14 cellular contexts compared by ENCODE assay signal in genomic region chr12:99387661-99388060, GRCh38.
DNase-seq lines count a peak whose midpoint lies in the region; ATAC-seq and TF ChIP-seq lines count a peak whose summit lies in the region.
"Had no signal": no experiment of that assay in that cellular context is flagged by ENCODE, and none has a peak within 500 bp of the region (broad histone marks: within the 10 kb centered on the region; RNA-seq: fewer than 3 reads in every experiment).

No MANE protein-coding gene starts in this region.

- H3K9ac ChIP-seq in BLaER1, result no peak overlapping the region

- H4K20me1 ChIP-seq in BLaER1 (no peaks in the 10 kb centered on the region), OCI-LY7 (ENCODE audit: insufficient read depth, low read length) (no peaks in the 10 kb centered on the region)

- TF ChIP-seq EP300 in sigmoid colon (IDR thresholded peaks at IDR 0.05), result no peak

- CTCF ChIA-PET in OCI-LY7 (lab: Charles Lee; ENCODE audit: unreplicated experiment), result interaction anchor here (0.8 to 1.1 kb wide), 2 partner anchors 218 to 271 kb away, joined by 3 to 4 read pairs; no protein-coding TSS in a partner anchor

- H3K9me3 ChIP-seq in BLaER1, result no peaks in the 10 kb centered on the region
- peaks cover 26% of the 10 kb centered on the region; the same call in 1 of the 2 replicates for H3K9me3 ChIP-seq in OCI-LY7 (ENCODE audit: low read length)
- H3K9me3 ChIP-seq in thoracic aorta, result no peaks in the 10 kb centered on the region
- no peaks in the 10 kb centered on the region for H3K9me3 ChIP-seq in sigmoid colon
- H3K9me3 ChIP-seq in WERI-Rb-1 (ENCODE audit: severe bottlenecking), result no peaks in the 10 kb centered on the region
- H3K9me3 ChIP-seq: BE2C had no signal

- TF ChIP-seq CTCF in OCI-LY7 (conservative IDR thresholded peaks at IDR 0.05; ENCODE audit: low read length), result no peak
- no peak for TF ChIP-seq CTCF in thoracic aorta (IDR thresholded peaks at IDR 0.05)
- TF ChIP-seq CTCF in sigmoid colon (IDR thresholded peaks at IDR 0.05), result no peak
- no peak for TF ChIP-seq CTCF in WERI-Rb-1 (IDR thresholded peaks at IDR 0.05; ENCODE audit: low read depth, low read length)

- intact Hi-C loops in OCI-LY7 (cut with micrococcal nuclease; ENCODE audit: unreplicated experiment) (no loop called here), sigmoid colon (cut with DNase I) (no loop called here)

- ATAC-seq in thoracic aorta (ENCODE audit: insufficient number of reproducible peaks, low FRiP score, low read depth) (peak; percentile 50), GM21786 (IDR thresholded peaks at IDR 0.05; ENCODE audit: unreplicated experiment) (no peak)
- ATAC-seq: CD8-positive, alpha-beta T cell had no signal

- no peak for TF ChIP-seq POLR2A in sigmoid colon (IDR thresholded peaks at IDR 0.05)

- H3K4me3 ChIP-seq in BLaER1 (no peak overlapping the region), OCI-LY7 (ENCODE audit: low read depth, low read length, poor library complexity, severe bottlenecking) (no peak overlapping the region), thoracic aorta (peak overlapping the region; percentile 37), sigmoid colon (no peak overlapping the region), WERI-Rb-1 (ENCODE audit: low read depth, low read length) (no peak overlapping the region)
- H3K4me3 ChIP-seq: GM23338 had no signal

- H3K36me3 ChIP-seq in BLaER1, result peaks cover 47% of the 10 kb centered on the region
- peaks cover 43% of the 10 kb centered on the region for H3K36me3 ChIP-seq in OCI-LY7 (ENCODE audit: insufficient read depth, low read length)
- no peaks in the 10 kb centered on the region for H3K36me3 ChIP-seq in thoracic aorta
- no peaks in the 10 kb centered on the region for H3K36me3 ChIP-seq in sigmoid colon
- no peaks in the 10 kb centered on the region for H3K36me3 ChIP-seq in WERI-Rb-1
- H3K36me3 ChIP-seq: BE2C had no signal

- peaks cover 56% of the 10 kb centered on the region for H3K4me1 ChIP-seq in BLaER1
- H3K4me1 ChIP-seq in OCI-LY7 (ENCODE audit: insufficient read depth, low read length, poor library complexity, severe bottlenecking), result peaks cover 78% of the 10 kb centered on the region
- H3K4me1 ChIP-seq in thoracic aorta (ENCODE audit: control insufficient read depth in 1 of 2, low read depth in 2 of 2), result peaks cover 5 to 17% of the 10 kb centered on the region in 2 donors
- H3K4me1 ChIP-seq in sigmoid colon, result no peaks in the 10 kb centered on the region
- H3K4me1 ChIP-seq: BE2C had no signal

- H3K27me3 ChIP-seq in BLaER1 (no peaks in the 10 kb centered on the region), thoracic aorta (replicated peaks; ENCODE audit: insufficient read depth) (no peaks in the 10 kb centered on the region), sigmoid colon (no peaks in the 10 kb centered on the region), WERI-Rb-1 (ENCODE audit: insufficient read depth, low read depth, severe bottlenecking) (no peaks in the 10 kb centered on the region)
- H3K27me3 ChIP-seq: BE2C had no signal

- no peaks in the 10 kb centered on the region for H3K79me2 ChIP-seq in OCI-LY7 (ENCODE audit: insufficient read depth, low read depth, low read length)

- H2AFZ ChIP-seq in OCI-LY7 (ENCODE audit: low read length), result no peak overlapping the region
- H2AFZ ChIP-seq: GM23338 had no signal

- no peak overlapping the region for H3K4me2 ChIP-seq in BLaER1
- no peak overlapping the region for H3K4me2 ChIP-seq in OCI-LY7 (ENCODE audit: low read length)
- H3K4me2 ChIP-seq: GM23338 had no signal

- no peaks in the 10 kb centered on the region for H3K9me2 ChIP-seq in OCI-LY7 (ENCODE audit: insufficient read depth, low read length)

- DNase-seq in OCI-LY7 (ENCODE audit: low spot score) (no peak), astrocyte of the hippocampus (ENCODE audit: low read depth, low spot score) (peak; percentile 63), thoracic aorta (ENCODE audit: low spot score) (no peak), sigmoid colon (no peak), WERI-Rb-1 (no peak)
- no peak for DNase-seq in stimulated activated CD4-positive, alpha-beta T cell treated with anti-CD3 and anti-CD28 coated beads, Interleukin-2, amount 100 ng/mL, for 24 hours
- DNase-seq: BE2C; CD8-positive, alpha-beta T cell; COR-L47; DMS153; DMS79 treated with DMSO at 0.1 percent for 48 hours had no signal

- no TSS peak for BruUV-seq in OCI-LY7 (replicated peaks; lab: Mats Ljungman, UMichigan)

- H3K27ac ChIP-seq in BLaER1 (peak overlapping the region; percentile 55), OCI-LY7 (ENCODE audit: low read depth, low read length, poor library complexity, severe bottlenecking) (peak overlapping the region; percentile 0), thoracic aorta (peak overlapping the region in 1 of 2 donors; percentile 63), sigmoid colon (no peak overlapping the region), WERI-Rb-1 (no peak overlapping the region)

- POLR2A ChIA-PET in OCI-LY7 (lab: Charles Lee), result interaction anchor here (0.7 to 2.0 kb wide), 8 partner anchors 16 to 380 kb away, joined by 3 to 5 read pairs (median 3); no protein-coding TSS in a partner anchor

- 70 to 87% methylated on average over 4 of the region's 4 CpGs for WGBS in sigmoid colon, 2 donors

Comparison
In these comparisons a context has a peak if more than half of its experiments do, and no peak if none do; other contexts are left out.
1. H3K27ac ChIP-seq: peak in BLaER1 (single experiment) and OCI-LY7 (single experiment); none in sigmoid colon (0 of 4) and WERI-Rb-1 (single experiment).